In the genomic region with DNA sequence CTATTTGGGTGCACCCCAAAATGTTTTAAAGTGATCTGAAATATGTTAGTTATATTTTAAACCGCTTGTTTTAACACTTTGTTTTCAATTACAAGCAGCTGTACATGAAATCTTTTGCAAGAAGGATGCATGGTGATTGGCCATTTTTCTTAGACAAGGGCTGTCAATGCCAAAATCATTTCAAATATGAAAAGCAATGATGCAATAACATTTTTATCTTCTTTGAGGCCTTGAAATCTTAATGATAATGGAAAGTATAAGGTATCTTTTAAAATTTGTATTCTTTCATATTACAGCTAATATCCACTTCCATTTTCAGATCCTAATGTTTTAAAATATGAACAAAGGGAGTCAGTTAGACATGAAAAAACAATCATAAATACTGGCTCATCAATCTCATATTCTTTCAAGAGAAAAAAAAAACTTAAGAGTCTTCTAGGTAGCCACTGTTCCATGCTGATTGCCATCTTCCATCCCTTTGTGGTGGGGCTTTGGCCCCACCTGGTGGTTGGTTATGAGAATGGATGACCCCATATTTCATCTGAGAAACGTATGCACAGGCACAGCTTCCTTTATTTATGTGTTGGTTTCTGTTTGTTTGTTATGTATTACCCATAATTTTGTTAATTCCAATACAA, we compare ENCODE assay signal across 1 cellular context.
TF ChIP-seq lines count a peak whose summit lies in the region.

No MANE protein-coding gene starts in this region.

TF ChIP-seq in GM23338, 12 proteins besides CTCF, POLR2A, EP300 and RAD21 (continued from another document):
- TF ChIP-seq, protein P1, sequence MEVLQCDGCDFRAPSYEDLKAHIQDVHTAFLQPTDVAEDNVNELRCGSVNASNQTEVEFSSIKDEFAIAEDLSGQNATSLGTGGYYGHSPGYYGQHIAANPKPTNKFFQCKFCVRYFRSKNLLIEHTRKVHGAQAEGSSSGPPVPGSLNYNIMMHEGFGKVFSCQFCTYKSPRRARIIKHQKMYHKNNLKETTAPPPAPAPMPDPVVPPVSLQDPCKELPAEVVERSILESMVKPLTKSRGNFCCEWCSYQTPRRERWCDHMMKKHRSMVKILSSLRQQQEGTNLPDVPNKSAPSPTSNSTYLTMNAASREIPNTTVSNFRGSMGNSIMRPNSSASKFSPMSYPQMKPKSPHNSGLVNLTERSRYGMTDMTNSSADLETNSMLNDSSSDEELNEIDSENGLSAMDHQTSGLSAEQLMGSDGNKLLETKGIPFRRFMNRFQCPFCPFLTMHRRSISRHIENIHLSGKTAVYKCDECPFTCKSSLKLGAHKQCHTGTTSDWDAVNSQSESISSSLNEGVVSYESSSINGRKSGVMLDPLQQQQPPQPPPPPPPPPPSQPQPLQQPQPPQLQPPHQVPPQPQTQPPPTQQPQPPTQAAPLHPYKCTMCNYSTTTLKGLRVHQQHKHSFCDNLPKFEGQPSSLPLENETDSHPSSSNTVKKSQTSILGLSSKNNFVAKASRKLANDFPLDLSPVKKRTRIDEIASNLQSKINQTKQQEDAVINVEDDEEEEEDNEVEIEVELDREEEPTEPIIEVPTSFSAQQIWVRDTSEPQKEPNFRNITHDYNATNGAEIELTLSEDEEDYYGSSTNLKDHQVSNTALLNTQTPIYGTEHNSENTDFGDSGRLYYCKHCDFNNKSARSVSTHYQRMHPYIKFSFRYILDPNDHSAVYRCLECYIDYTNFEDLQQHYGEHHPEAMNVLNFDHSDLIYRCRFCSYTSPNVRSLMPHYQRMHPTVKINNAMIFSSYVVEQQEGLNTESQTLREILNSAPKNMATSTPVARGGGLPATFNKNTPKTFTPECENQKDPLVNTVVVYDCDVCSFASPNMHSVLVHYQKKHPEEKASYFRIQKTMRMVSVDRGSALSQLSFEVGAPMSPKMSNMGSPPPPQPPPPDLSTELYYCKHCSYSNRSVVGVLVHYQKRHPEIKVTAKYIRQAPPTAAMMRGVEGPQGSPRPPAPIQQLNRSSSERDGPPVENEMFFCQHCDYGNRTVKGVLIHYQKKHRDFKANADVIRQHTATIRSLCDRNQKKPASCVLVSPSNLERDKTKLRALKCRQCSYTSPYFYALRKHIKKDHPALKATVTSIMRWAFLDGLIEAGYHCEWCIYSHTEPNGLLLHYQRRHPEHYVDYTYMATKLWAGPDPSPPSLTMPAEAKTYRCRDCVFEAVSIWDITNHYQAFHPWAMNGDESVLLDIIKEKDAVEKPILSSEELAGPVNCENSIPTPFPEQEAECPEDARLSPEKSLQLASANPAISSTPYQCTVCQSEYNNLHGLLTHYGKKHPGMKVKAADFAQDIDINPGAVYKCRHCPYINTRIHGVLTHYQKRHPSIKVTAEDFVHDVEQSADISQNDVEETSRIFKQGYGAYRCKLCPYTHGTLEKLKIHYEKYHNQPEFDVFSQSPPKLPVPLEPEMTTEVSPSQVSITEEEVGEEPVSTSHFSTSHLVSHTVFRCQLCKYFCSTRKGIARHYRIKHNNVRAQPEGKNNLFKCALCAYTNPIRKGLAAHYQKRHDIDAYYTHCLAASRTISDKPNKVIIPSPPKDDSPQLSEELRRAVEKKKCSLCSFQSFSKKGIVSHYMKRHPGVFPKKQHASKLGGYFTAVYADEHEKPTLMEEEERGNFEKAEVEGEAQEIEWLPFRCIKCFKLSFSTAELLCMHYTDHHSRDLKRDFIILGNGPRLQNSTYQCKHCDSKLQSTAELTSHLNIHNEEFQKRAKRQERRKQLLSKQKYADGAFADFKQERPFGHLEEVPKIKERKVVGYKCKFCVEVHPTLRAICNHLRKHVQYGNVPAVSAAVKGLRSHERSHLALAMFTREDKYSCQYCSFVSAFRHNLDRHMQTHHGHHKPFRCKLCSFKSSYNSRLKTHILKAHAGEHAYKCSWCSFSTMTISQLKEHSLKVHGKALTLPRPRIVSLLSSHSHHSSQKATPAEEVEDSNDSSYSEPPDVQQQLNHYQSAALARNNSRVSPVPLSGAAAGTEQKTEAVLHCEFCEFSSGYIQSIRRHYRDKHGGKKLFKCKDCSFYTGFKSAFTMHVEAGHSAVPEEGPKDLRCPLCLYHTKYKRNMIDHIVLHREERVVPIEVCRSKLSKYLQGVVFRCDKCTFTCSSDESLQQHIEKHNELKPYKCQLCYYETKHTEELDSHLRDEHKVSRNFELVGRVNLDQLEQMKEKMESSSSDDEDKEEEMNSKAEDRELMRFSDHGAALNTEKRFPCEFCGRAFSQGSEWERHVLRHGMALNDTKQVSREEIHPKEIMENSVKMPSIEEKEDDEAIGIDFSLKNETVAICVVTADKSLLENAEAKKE (CRISPR knock-in tag; IDR thresholded peaks at IDR 0.05): no peak
- TF ChIP-seq EZH2 (IDR thresholded peaks at IDR 0.05; ENCODE audit: low read depth, unreplicated experiment): no peak
- TF ChIP-seq CREB1 (CRISPR knock-in tag; IDR thresholded peaks at IDR 0.05; ENCODE audit: low read depth): no peak
- TF ChIP-seq NANOG (IDR thresholded peaks at IDR 0.05; ENCODE audit: borderline replicate concordance): no peak
- TF ChIP-seq, protein P2, sequence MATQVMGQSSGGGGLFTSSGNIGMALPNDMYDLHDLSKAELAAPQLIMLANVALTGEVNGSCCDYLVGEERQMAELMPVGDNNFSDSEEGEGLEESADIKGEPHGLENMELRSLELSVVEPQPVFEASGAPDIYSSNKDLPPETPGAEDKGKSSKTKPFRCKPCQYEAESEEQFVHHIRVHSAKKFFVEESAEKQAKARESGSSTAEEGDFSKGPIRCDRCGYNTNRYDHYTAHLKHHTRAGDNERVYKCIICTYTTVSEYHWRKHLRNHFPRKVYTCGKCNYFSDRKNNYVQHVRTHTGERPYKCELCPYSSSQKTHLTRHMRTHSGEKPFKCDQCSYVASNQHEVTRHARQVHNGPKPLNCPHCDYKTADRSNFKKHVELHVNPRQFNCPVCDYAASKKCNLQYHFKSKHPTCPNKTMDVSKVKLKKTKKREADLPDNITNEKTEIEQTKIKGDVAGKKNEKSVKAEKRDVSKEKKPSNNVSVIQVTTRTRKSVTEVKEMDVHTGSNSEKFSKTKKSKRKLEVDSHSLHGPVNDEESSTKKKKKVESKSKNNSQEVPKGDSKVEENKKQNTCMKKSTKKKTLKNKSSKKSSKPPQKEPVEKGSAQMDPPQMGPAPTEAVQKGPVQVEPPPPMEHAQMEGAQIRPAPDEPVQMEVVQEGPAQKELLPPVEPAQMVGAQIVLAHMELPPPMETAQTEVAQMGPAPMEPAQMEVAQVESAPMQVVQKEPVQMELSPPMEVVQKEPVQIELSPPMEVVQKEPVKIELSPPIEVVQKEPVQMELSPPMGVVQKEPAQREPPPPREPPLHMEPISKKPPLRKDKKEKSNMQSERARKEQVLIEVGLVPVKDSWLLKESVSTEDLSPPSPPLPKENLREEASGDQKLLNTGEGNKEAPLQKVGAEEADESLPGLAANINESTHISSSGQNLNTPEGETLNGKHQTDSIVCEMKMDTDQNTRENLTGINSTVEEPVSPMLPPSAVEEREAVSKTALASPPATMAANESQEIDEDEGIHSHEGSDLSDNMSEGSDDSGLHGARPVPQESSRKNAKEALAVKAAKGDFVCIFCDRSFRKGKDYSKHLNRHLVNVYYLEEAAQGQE (IDR thresholded peaks at IDR 0.05; ENCODE audit: unreplicated experiment): no peak
- TF ChIP-seq, protein P3, sequence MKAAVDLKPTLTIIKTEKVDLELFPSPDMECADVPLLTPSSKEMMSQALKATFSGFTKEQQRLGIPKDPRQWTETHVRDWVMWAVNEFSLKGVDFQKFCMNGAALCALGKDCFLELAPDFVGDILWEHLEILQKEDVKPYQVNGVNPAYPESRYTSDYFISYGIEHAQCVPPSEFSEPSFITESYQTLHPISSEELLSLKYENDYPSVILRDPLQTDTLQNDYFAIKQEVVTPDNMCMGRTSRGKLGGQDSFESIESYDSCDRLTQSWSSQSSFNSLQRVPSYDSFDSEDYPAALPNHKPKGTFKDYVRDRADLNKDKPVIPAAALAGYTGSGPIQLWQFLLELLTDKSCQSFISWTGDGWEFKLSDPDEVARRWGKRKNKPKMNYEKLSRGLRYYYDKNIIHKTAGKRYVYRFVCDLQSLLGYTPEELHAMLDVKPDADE (IDR thresholded peaks at IDR 0.05): no peak
- TF ChIP-seq JUNB (IDR thresholded peaks at IDR 0.05; ENCODE audit: unreplicated experiment): no peak
- TF ChIP-seq ZNF331 (CRISPR knock-in tag; IDR thresholded peaks at IDR 0.05; ENCODE audit: low read depth): no peak
- no peak for TF ChIP-seq STAT1 (IDR thresholded peaks at IDR 0.05; ENCODE audit: unreplicated experiment)
- TF ChIP-seq ZNF114 (CRISPR knock-in tag; IDR thresholded peaks at IDR 0.05): no peak
TF ChIP-seq in GM23338: peak in this region for 0.
